21 cellular contexts compared by ENCODE assay signal in genomic region chr22:43442386-43443060, GRCh38. TPM values are rescaled to one million over a fixed set of nuclear protein-coding genes. Genes with fewer than 3 reads are reported as not detected.
DNase-seq lines count a peak whose midpoint lies in the region; ATAC-seq, FAIRE-seq and TF ChIP-seq lines count a peak whose summit lies in the region.
"Had no signal": no experiment of that assay in that cellular context is flagged by ENCODE, and none has a peak within 500 bp of the region (broad histone marks: within the 10 kb centered on the region; RNA-seq: fewer than 3 reads in every experiment).

No MANE protein-coding gene starts in this region.

- no peaks in the 10 kb centered on the region for H3K23me2 ChIP-seq in H9 (ENCODE audit: insufficient read length, low read depth, low read length, poor library complexity, severe bottlenecking)

- peaks cover 7 to 33% of the 10 kb centered on the region in 2 experiments; a peak in 3 of 4 replicates for H3K4me1 Mint-ChIP-seq in H9
- H3K4me1 Mint-ChIP-seq in activated T-cell treated with anti-CD3 and anti-CD28 coated beads, Interleukin-2, amount 50 U/mL, for 72 hours (ENCODE audit: low read depth): no peaks in the 10 kb centered on the region

- FAIRE-seq in keratinocyte (lab: Jason Lieb, UNC): no peak
- FAIRE-seq: K562 had no signal

- TF ChIP-seq CTCF in 22Rv1 (IDR thresholded peaks at IDR 0.05) (0 out of 2 replicates have a peak, but pooled peaks have one; percentile 9), H9 (conservative IDR thresholded peaks at IDR 0.05) (no peak), keratinocyte (optimal IDR thresholded peaks at IDR 0.05 in 1 of 3, IDR thresholded peaks at IDR 0.05 in 1 of 3, conservative IDR thresholded peaks at IDR 0.05 in 1 of 3; ENCODE audit: extremely low read depth in 1 of 3, insufficient read depth in 2 of 3, low read length in 3 of 3) (peak in 2 of 3 experiments; percentile 2 to 3), sigmoid colon (IDR thresholded peaks at IDR 0.05) (no peak)

- H3K36me3 ChIP-seq in keratinocyte (ENCODE audit: control insufficient read depth in 2 of 2, extremely low read depth in 1 of 2, insufficient read depth in 2 of 2, low read length in 2 of 2) (no peaks in the 10 kb centered on the region), sigmoid colon (no peaks in the 10 kb centered on the region)

- H3K14ac ChIP-seq in H9 (ENCODE audit: insufficient read depth, low read length): no peak overlapping the region

- ATAC-seq in activated T-cell treated with anti-CD3 and anti-CD28 coated beads, Interleukin-2, amount 50 U/mL, for 72 hours (replicated peaks in 1 of 2): no peak
- ATAC-seq: K562 had no signal

- no peak overlapping the region for H2BK120ac ChIP-seq in H9 (ENCODE audit: low read depth, low read length, poor library complexity, severe bottlenecking)

- H4K5ac ChIP-seq in H9 (ENCODE audit: insufficient read length, low read depth, low read length): no peak overlapping the region

- no CpG with 5 or more reads among the region's 16 CpGs for WGBS in H9 (ENCODE audit: extremely low coverage, insufficient read length, low lambda C conversion rate)
- 67 to 81% methylated on average over 16 of the region's 16 CpGs for WGBS in sigmoid colon, 2 donors

- H3K9me3 ChIP-seq in H9 (ENCODE audit: control insufficient read depth, low read depth, low read length): no peaks in the 10 kb centered on the region
- no peaks in the 10 kb centered on the region for H3K9me3 ChIP-seq in keratinocyte (ENCODE audit: control insufficient read depth, low read depth, low read length)
- H3K9me3 ChIP-seq in sigmoid colon: no peaks in the 10 kb centered on the region

- intact Hi-C loops in sigmoid colon (cut with DNase I): no loop called here

- TF ChIP-seq EP300 in sigmoid colon (IDR thresholded peaks at IDR 0.05): no peak

- no peaks in the 10 kb centered on the region for H3K36me3 Mint-ChIP-seq in H9 (ENCODE audit: insufficient read depth in 1 of 3, low read depth in 3 of 3)
- H3K36me3 Mint-ChIP-seq in activated T-cell treated with anti-CD3 and anti-CD28 coated beads, Interleukin-2, amount 50 U/mL, for 72 hours (ENCODE audit: insufficient read depth in 2 of 2): no peaks in the 10 kb centered on the region

- H4K91ac ChIP-seq in H9 (ENCODE audit: insufficient read length, low read depth, low read length): no peak overlapping the region

- H3K27me3 ChIP-seq in H9 (ENCODE audit: insufficient read depth, low read length) (no peaks in the 10 kb centered on the region), keratinocyte (ENCODE audit: control insufficient read depth, extremely low read depth, insufficient read depth, low read length) (no peaks in the 10 kb centered on the region), sigmoid colon (peaks cover 0 to 7% (median 0%) of the 10 kb centered on the region in 3 donors)

- no peak overlapping the region for H3T11ph ChIP-seq in H9 (ENCODE audit: low read length)

- H3K4me3 Mint-ChIP-seq in H9: no peak overlapping the region
- H3K4me3 Mint-ChIP-seq in activated T-cell treated with anti-CD3 and anti-CD28 coated beads, Interleukin-2, amount 50 U/mL, for 72 hours: no peak overlapping the region
- H3K4me3 Mint-ChIP-seq: CD4-positive, alpha-beta T cell had no signal

- no peak overlapping the region for H2BK15ac ChIP-seq in H9 (ENCODE audit: low read depth, low read length)

- H3K27me3 Mint-ChIP-seq in H9 (ENCODE audit: low read depth): peaks cover 5% of the 10 kb centered on the region
- H3K27me3 Mint-ChIP-seq in activated T-cell treated with anti-CD3 and anti-CD28 coated beads, Interleukin-2, amount 50 U/mL, for 72 hours (ENCODE audit: low read depth): peaks cover 16% of the 10 kb centered on the region
- H3K27me3 Mint-ChIP-seq: CD4-positive, alpha-beta T cell had no signal

- H3K18ac ChIP-seq in H9 (ENCODE audit: insufficient read length, low read depth, low read length): no peak overlapping the region

- dilution Hi-C loops in keratinocyte (cut with MboI; ENCODE audit: extremely low pct_ligation_motif_present, low sequenced_read_pairs): no loop called here

- no peak overlapping the region for H3K23ac ChIP-seq in H9 (ENCODE audit: insufficient read length, low read depth, low read length)

- TF ChIP-seq POLR2A in sigmoid colon (IDR thresholded peaks at IDR 0.05): no peak

- H3K4me1 ChIP-seq in H9 (ENCODE audit: insufficient read depth, low read length) (no peaks in the 10 kb centered on the region), keratinocyte (ENCODE audit: control insufficient read depth, extremely low read depth, insufficient read depth, low read length) (no peaks in the 10 kb centered on the region), sigmoid colon (no peaks in the 10 kb centered on the region)

- no peak overlapping the region for H2BK12ac ChIP-seq in H9 (ENCODE audit: insufficient read length, low read depth, low read length)

- no peak overlapping the region for H3K4me2 ChIP-seq in H9 (ENCODE audit: insufficient read depth, insufficient read length, low read length)
- H3K4me2 ChIP-seq in keratinocyte (ENCODE audit: control insufficient read depth, extremely low read depth, insufficient read depth, low read depth, low read length): no peak overlapping the region

- H3K27ac Mint-ChIP-seq in H9: no peak overlapping the region; a peak in 1 of 7 replicates
- H3K27ac Mint-ChIP-seq in activated T-cell treated with anti-CD3 and anti-CD28 coated beads, Interleukin-2, amount 50 U/mL, for 72 hours: no peak overlapping the region
- H3K27ac Mint-ChIP-seq: CD4-positive, alpha-beta T cell had no signal

- H3K56ac ChIP-seq in H9 (ENCODE audit: insufficient read length, low read depth, low read length): no peak overlapping the region

- H3K4ac ChIP-seq in H9 (ENCODE audit: low read depth, low read length): no peak overlapping the region

- H2BK5ac ChIP-seq in H9 (ENCODE audit: insufficient read length, low read length): no peak overlapping the region

- H3K9me1 ChIP-seq in keratinocyte (ENCODE audit: control insufficient read depth, extremely low read depth, insufficient read depth, low read length): no peaks in the 10 kb centered on the region

- no peak overlapping the region for H3K4me3 ChIP-seq in keratinocyte (ENCODE audit: control insufficient read depth in 2 of 3, extremely low read depth in 1 of 3, insufficient read depth in 2 of 3, low read depth in 1 of 3, low read length in 3 of 3)
- no peak overlapping the region for H3K4me3 ChIP-seq in sigmoid colon
- H3K4me3 ChIP-seq: K562 had no signal

- H3K27ac ChIP-seq in 22Rv1: no peak overlapping the region
- no peak overlapping the region for H3K27ac ChIP-seq in H9 (ENCODE audit: insufficient read length, low read depth, low read length)
- H3K27ac ChIP-seq in keratinocyte (ENCODE audit: control insufficient read depth, insufficient read depth, low read length): no peak overlapping the region
- H3K27ac ChIP-seq in sigmoid colon: no peak overlapping the region

- in situ Hi-C loops in ACHN (cut with HindIII; ENCODE audit: low pct_ligation_motif_present, low pct_unique_long_range_greater_than_20kb, low sequenced_read_pairs): no loop called here

- no peak overlapping the region for H2BK20ac ChIP-seq in H9 (ENCODE audit: low read depth, low read length, poor library complexity, severe bottlenecking)

- DNase-seq in H9 (peak; percentile 22), keratinocyte (ENCODE audit: low read depth, low spot score) (no peak), sigmoid colon (peak; percentile 46), ACHN (no peak), NCI-H128 (lab: John Stamatoyannopoulos, UW; ENCODE audit: unreplicated experiment) (no peak)
- DNase-seq in activated T-cell treated with anti-CD3 and anti-CD28 coated beads, Interleukin-2, amount 50 U/mL, for 72 hours: no peak
- DNase-seq: AML-193; EL; MV-4-11; NCI-H1436 treated with DMSO at 0.1 percent for 48 hours; NCI-H2029 treated with DMSO at 0.1 percent for 48 hours; NCI-H2171 treated with DMSO at 0.1 percent for 48 hours; NCI-H446 treated with DMSO at 0.1 percent for 48 hours; NK-92 treated with Interleukin-12 subunit alpha and Interleukin-12 subunit beta, amount 100 ng/mL, for 24 hours; OCI-M1; SIG-M5 had no signal

- H3K79me2 ChIP-seq in H9 (ENCODE audit: insufficient read depth, low read length) (no peaks in the 10 kb centered on the region), keratinocyte (ENCODE audit: control insufficient read depth, insufficient read depth, low read length) (no peaks in the 10 kb centered on the region)

- H4K8ac ChIP-seq in H9 (replicated peaks; ENCODE audit: insufficient read length, low read depth, low read length): no peak overlapping the region

- H2AFZ ChIP-seq in H9 (ENCODE audit: low read length) (no peak overlapping the region), keratinocyte (ENCODE audit: control insufficient read depth, low read length) (no peak overlapping the region)

- H4K20me1 ChIP-seq in H9 (ENCODE audit: control insufficient read depth, insufficient read depth, insufficient read length): no peaks in the 10 kb centered on the region
- no peaks in the 10 kb centered on the region for H4K20me1 ChIP-seq in keratinocyte (ENCODE audit: control insufficient read depth, extremely low read depth, insufficient read depth, low read length)

- H3K79me1 ChIP-seq in H9 (ENCODE audit: insufficient read depth, low read depth, low read length, poor library complexity, severe bottlenecking): no peaks in the 10 kb centered on the region

- no peak overlapping the region for H2AK5ac ChIP-seq in H9 (ENCODE audit: insufficient read length, low read length)

- no peaks in the 10 kb centered on the region for H3K9me3 Mint-ChIP-seq in H9
- H3K9me3 Mint-ChIP-seq in activated T-cell treated with anti-CD3 and anti-CD28 coated beads, Interleukin-2, amount 50 U/mL, for 72 hours: no peaks in the 10 kb centered on the region
- H3K9me3 Mint-ChIP-seq: CD4-positive, alpha-beta T cell had no signal

- no peak overlapping the region for H3K9ac ChIP-seq in H9 (ENCODE audit: extremely low read depth, insufficient read length, low read length)
- no peak overlapping the region for H3K9ac ChIP-seq in keratinocyte (ENCODE audit: control insufficient read depth, extremely low read depth, insufficient read depth, low read length)

RNA-seq across cellular contexts. Expression of gene MPPED1, which starts 30.7 kb away (rescaled TPM):
- total RNA-seq in H9 (2021) (0.18 and 0.28 TPM in 2 replicates), sigmoid colon (not detected)
- polyA plus RNA-seq in keratinocyte (not detected in 3 replicates), sigmoid colon (not detected)
- polyA plus RNA-seq in keratinocyte (2011; ENCODE audit: low read depth): not detected
- not detected in 2 replicates for polyA plus RNA-seq in keratinocyte (2011; cell fraction: cytosol; rRNA removed)
- not detected in 2 replicates for polyA plus RNA-seq in keratinocyte (2011; cell fraction: nucleus; rRNA removed)
- not detected in 2 replicates for polyA plus RNA-seq in keratinocyte (2012; ENCODE audit: low replicate concordance)
- not detected in 3 replicates for polyA minus RNA-seq in keratinocyte
- not detected for polyA minus RNA-seq in keratinocyte (2011; cell fraction: cytosol; rRNA and poly(A)+ RNA removed)
- polyA minus RNA-seq in keratinocyte (2011; cell fraction: nucleus; rRNA and poly(A)+ RNA removed): not detected in 2 replicates
- not detected for total RNA-seq in activated T-cell treated with anti-CD3 and anti-CD28 coated beads, Interleukin-2, amount 50 U/mL, for 72 hours
- total RNA-seq: CD4-positive, alpha-beta T cell; H4; K562; RPMI7951 had no signal
- polyA plus RNA-seq: K562 had no signal

Comparison
In these comparisons a context has a peak if more than half of its experiments do, and no peak if none do; other contexts are left out.
1. CTCF ChIP-seq: peak in 22Rv1 (single experiment) and keratinocyte (2 of 3); none in H9 (single experiment) and sigmoid colon (0 of 4).
2. DNase-seq: peak in H9 (single experiment) and sigmoid colon (single experiment); none in keratinocyte (single experiment), ACHN (single experiment), NCI-H128 (single experiment) and activated T-cell treated with anti-CD3 and anti-CD28 coated beads, Interleukin-2, amount 50 U/mL, for 72 hours (0 of 2).